ENCODE assay signal across 10 cellular contexts in the genomic region with DNA sequence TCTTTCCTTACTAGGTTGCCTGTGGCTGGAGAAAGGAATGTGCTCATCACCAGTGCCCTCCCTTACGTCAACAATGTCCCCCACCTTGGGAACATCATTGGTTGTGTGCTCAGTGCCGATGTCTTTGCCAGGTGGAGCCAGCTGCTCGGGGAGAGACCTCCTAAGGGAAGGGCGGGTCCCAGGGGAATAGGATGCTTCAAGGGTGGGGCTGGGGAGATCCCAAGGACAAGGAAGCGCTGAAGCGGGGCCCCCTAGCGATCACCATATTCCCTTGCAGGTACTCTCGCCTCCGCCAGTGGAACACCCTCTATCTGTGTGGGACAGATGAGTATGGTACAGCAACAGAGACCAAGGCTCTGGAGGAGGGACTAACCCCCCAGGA.
DNase-seq lines count a peak whose midpoint lies in the region; ATAC-seq lines count a peak whose summit lies in the region.
"Had no signal": no experiment of that assay in that cellular context is flagged by ENCODE, and none has a peak within 500 bp of the region (broad histone marks: within the 10 kb centered on the region; RNA-seq: fewer than 3 reads in every experiment).

No MANE protein-coding gene starts in this region.

- H3K4me3 Mint-ChIP-seq in stimulated activated naive CD8-positive, alpha-beta T cell treated with anti-CD3 and anti-CD28 coated beads, Interleukin-15, Interleukin-2, amounts not matched to agents 100 ng/mL and 50 ng/mL, for 24 hours: no peak overlapping the region
- H3K4me3 Mint-ChIP-seq in stimulated activated naive CD8-positive, alpha-beta T cell treated with anti-CD3 and anti-CD28 coated beads, Interleukin-15, amount 100 ng/mL, for 72 hours: no peak overlapping the region

- peaks cover 66% of the 10 kb centered on the region for H3K36me3 Mint-ChIP-seq in stimulated activated naive CD8-positive, alpha-beta T cell treated with anti-CD3 and anti-CD28 coated beads, Interleukin-15, Interleukin-2, amounts not matched to agents 100 ng/mL and 50 ng/mL, for 24 hours (ENCODE audit: low read depth)

- no peak for DNase-seq in stimulated activated naive CD8-positive, alpha-beta T cell treated with anti-CD3 and anti-CD28 coated beads, Interleukin-15, Interleukin-2, amounts not matched to agents 100 U/mL and 50 U/mL, for 24 hours
- no peak for DNase-seq in stimulated activated naive CD8-positive, alpha-beta T cell treated with anti-CD3 and anti-CD28 coated beads, Interleukin-15, amount 100 ng/mL, for 72 hours
- DNase-seq in stimulated activated CD4-positive, alpha-beta T cell treated with anti-CD3 and anti-CD28 coated beads, Interleukin-1b, Interleukin-23, amount 100 ng/mL, for 48 hours: no peak
- DNase-seq: activated naive CD4-positive, alpha-beta T cell treated with Interleukin-2 at 50 U/mL for 16 hours; Kasumi-1; NCI-H187; NCI-H69; stimulated activated CD4-positive, alpha-beta T cell treated with anti-CD3 and anti-CD28 coated beads, Interleukin-12 subunit alpha, Interleukin-12 subunit beta, amount 100 ng/mL, for 4 hours; uterus had no signal

- H3K27ac Mint-ChIP-seq in stimulated activated naive CD8-positive, alpha-beta T cell treated with anti-CD3 and anti-CD28 coated beads, Interleukin-15, Interleukin-2, amounts not matched to agents 100 ng/mL and 50 ng/mL, for 24 hours: peak overlapping the region; percentile 70
- H3K27ac Mint-ChIP-seq in stimulated activated naive CD8-positive, alpha-beta T cell treated with anti-CD3 and anti-CD28 coated beads, Interleukin-15, amount 100 ng/mL, for 72 hours: peak overlapping the region; percentile 1 to 91

- no peaks in the 10 kb centered on the region for H3K27me3 Mint-ChIP-seq in stimulated activated naive CD8-positive, alpha-beta T cell treated with anti-CD3 and anti-CD28 coated beads, Interleukin-15, Interleukin-2, amounts not matched to agents 100 ng/mL and 50 ng/mL, for 24 hours
- no peaks in the 10 kb centered on the region for H3K27me3 Mint-ChIP-seq in stimulated activated naive CD8-positive, alpha-beta T cell treated with anti-CD3 and anti-CD28 coated beads, Interleukin-15, amount 100 ng/mL, for 72 hours

- peaks cover 5% of the 10 kb centered on the region for H3K4me1 Mint-ChIP-seq in stimulated activated naive CD8-positive, alpha-beta T cell treated with anti-CD3 and anti-CD28 coated beads, Interleukin-15, Interleukin-2, amounts not matched to agents 100 ng/mL and 50 ng/mL, for 24 hours (ENCODE audit: low read depth)
- peaks cover 14% of the 10 kb centered on the region for H3K4me1 Mint-ChIP-seq in stimulated activated naive CD8-positive, alpha-beta T cell treated with anti-CD3 and anti-CD28 coated beads, Interleukin-15, amount 100 ng/mL, for 72 hours

- ATAC-seq in stimulated activated naive CD8-positive, alpha-beta T cell treated with anti-CD3 and anti-CD28 coated beads, Interleukin-15, Interleukin-2, amounts not matched to agents 100 U/mL and 50 U/mL, for 24 hours: no peak
- ATAC-seq in stimulated activated naive CD8-positive, alpha-beta T cell treated with anti-CD3 and anti-CD28 coated beads, Interleukin-15, amount 100 ng/mL, for 72 hours: no peak

- H3K9me3 Mint-ChIP-seq in stimulated activated naive CD8-positive, alpha-beta T cell treated with anti-CD3 and anti-CD28 coated beads, Interleukin-15, Interleukin-2, amounts not matched to agents 100 ng/mL and 50 ng/mL, for 24 hours: no peaks in the 10 kb centered on the region
- no peaks in the 10 kb centered on the region for H3K9me3 Mint-ChIP-seq in stimulated activated naive CD8-positive, alpha-beta T cell treated with anti-CD3 and anti-CD28 coated beads, Interleukin-15, amount 100 ng/mL, for 72 hours
